In the genomic region with DNA sequence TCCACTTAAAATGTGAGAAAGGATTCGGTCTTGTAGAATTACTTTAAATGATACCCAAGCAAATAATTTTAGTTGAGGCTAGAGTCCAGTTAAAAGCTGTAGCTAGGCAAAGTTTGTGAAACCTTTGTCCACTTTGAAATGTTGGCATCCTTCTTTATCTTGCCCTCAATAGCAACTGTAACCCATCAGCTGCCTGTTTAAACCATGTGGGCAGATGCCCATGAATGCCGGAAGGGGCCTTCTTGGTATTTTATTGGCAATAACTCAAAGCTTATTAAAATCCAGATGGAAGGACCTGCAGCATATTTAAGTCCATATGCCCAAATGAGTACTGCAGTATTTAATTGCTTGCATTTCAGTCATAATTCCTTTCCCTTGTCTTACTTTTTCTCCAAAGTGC, we compare ENCODE assay signal across 23 cellular contexts.
"Had no signal": no experiment of that assay in that cellular context is flagged by ENCODE, and none has a peak within 500 bp of the region (broad histone marks: within the 10 kb centered on the region; RNA-seq: fewer than 3 reads in every experiment).

No MANE protein-coding gene starts in this region.

- H3K36me3 ChIP-seq: colonic mucosa, neutrophil, transverse colon had no signal

- H3K27ac Mint-ChIP-seq: endodermal cell; naive thymus-derived CD8-positive, alpha-beta T cell; stimulated activated naive B cell treated with anti-CD40 and anti-IgM and Interleukin-4, amounts not matched to agents 10 μg/mL and 1 μg/mL and 100 μg/mL, for 72 hours; stimulated activated naive CD8-positive, alpha-beta T cell treated with anti-CD3 and anti-CD28 coated beads, Interleukin-15, amount 100 ng/mL, for 72 hours had no signal

- H3K4me3 Mint-ChIP-seq: endodermal cell; naive thymus-derived CD8-positive, alpha-beta T cell; stimulated activated naive B cell treated with anti-CD40 and anti-IgM and Interleukin-4, amounts not matched to agents 10 μg/mL and 1 μg/mL and 100 μg/mL, for 72 hours; stimulated activated naive CD8-positive, alpha-beta T cell treated with anti-CD3 and anti-CD28 coated beads, Interleukin-15, amount 100 ng/mL, for 72 hours had no signal

- H3K4me1 ChIP-seq: colonic mucosa, testis had no signal

- H3K4me1 Mint-ChIP-seq: endodermal cell; naive thymus-derived CD8-positive, alpha-beta T cell; stimulated activated naive B cell treated with anti-CD40 and anti-IgM and Interleukin-4, amounts not matched to agents 10 μg/mL and 1 μg/mL and 100 μg/mL, for 72 hours; stimulated activated naive CD8-positive, alpha-beta T cell treated with anti-CD3 and anti-CD28 coated beads, Interleukin-15, amount 100 ng/mL, for 72 hours had no signal

- DNase-seq: colonic mucosa; effector CD4-positive, alpha-beta T cell; endodermal cell; erythroblast; foreskin melanocyte; head of caudate nucleus; kidney; left colon; left ventricle myocardium superior; mesenchymal stem cell; midbrain; naive thymus-derived CD8-positive, alpha-beta T cell; posterior cingulate gyrus; stimulated activated CD4-positive, alpha-beta T cell treated with anti-CD3 and anti-CD28 coated beads, Interleukin-2, amount 100 ng/mL, for 24 hours; stimulated activated CD4-positive, alpha-beta T cell treated with anti-CD3 and anti-CD28 coated beads, Interleukin-4, amount 100 ng/mL, for 4 hours; stimulated activated naive B cell treated with anti-CD40 and anti-IgM and Interleukin-4, amounts not matched to agents 10 μg/mL and 1 μg/mL and 100 μg/mL, for 72 hours; stimulated activated naive CD8-positive, alpha-beta T cell treated with anti-CD3 and anti-CD28 coated beads, Interleukin-15, amount 100 ng/mL, for 72 hours; testis; transverse colon had no signal

- H3K27me3 ChIP-seq: colonic mucosa, hepatocyte, neutrophil, testis, transverse colon had no signal

- H3K9me3 Mint-ChIP-seq: endodermal cell had no signal

- H3K4me3 ChIP-seq: colonic mucosa, hepatocyte, lung, skin epidermis, testis, transverse colon had no signal

- H3K27me3 Mint-ChIP-seq: stimulated activated naive B cell treated with anti-CD40 and anti-IgM and Interleukin-4, amounts not matched to agents 10 μg/mL and 1 μg/mL and 100 μg/mL, for 72 hours had no signal

- H3K9me3 ChIP-seq: colonic mucosa, neutrophil, testis, transverse colon had no signal

- H3K36me3 Mint-ChIP-seq: naive thymus-derived CD8-positive, alpha-beta T cell; stimulated activated naive B cell treated with anti-CD40 and anti-IgM and Interleukin-4, amounts not matched to agents 10 μg/mL and 1 μg/mL and 100 μg/mL, for 72 hours had no signal
